In genomic region chr7:96903906-96904305, GRCh38 we compare ENCODE assay signal across 33 cellular contexts.
"Had no signal": no experiment of that assay in that cellular context is flagged by ENCODE, and none has a peak within 500 bp of the region (broad histone marks: within the 10 kb centered on the region; RNA-seq: fewer than 3 reads in every experiment).

No MANE protein-coding gene starts in this region.

- H2AFZ ChIP-seq: PC-9 had no signal

- H3K27me3 ChIP-seq: body of pancreas, breast epithelium had no signal

- H3K36me3 ChIP-seq: breast epithelium, WERI-Rb-1 had no signal

- H3K27ac ChIP-seq: body of pancreas, breast epithelium, KMS-11, PC-9, RWPE1, WERI-Rb-1 had no signal

- H3K4me2 ChIP-seq: KMS-11, PC-9 had no signal

- H3K9ac ChIP-seq: KMS-11 had no signal

- DNase-seq: activated CD4-positive, alpha-beta memory T cell treated with anti-CD3 and anti-CD28 coated beads, Interleukin-2, amount 10 ng/mL, durations not matched to agents 7 days and 5 days; activated CD4-positive, alpha-beta T cell treated with anti-CD3 and anti-CD28 coated beads for 1 hour; activated CD4-positive, alpha-beta T cell treated with anti-CD3 and anti-CD28 coated beads for 48 hours; activated CD4-positive, CD25-positive, alpha-beta regulatory T cell; activated CD8-positive, alpha-beta memory T cell treated with anti-CD3 and anti-CD28 coated beads for 24 hours; activated CD8-positive, alpha-beta memory T cell treated with anti-CD3 and anti-CD28 coated beads, Interleukin-2, amount 10 ng/mL, durations not matched to agents 7 days and 5 days; activated CD8-positive, alpha-beta memory T cell treated with anti-CD3 and anti-CD28 coated beads, Interleukin-2, amount 50 U/mL, for 48 hours; activated gamma-delta T cell; activated naive CD4-positive, alpha-beta T cell treated with Interleukin-2 at 50 U/mL for 16 hours; activated naive CD8-positive, alpha-beta T cell treated with anti-CD3 and anti-CD28 coated beads, Interleukin-2, amount 10 ng/mL, durations not matched to agents 7 days and 5 days; activated T-cell treated with anti-CD3 and anti-CD28 coated beads, Interleukin-2, amount 50 U/mL, for 72 hours; body of pancreas; caudate nucleus; cerebellar nuclear complex; NCI-H1092 treated with DMSO at 0.1 percent for 48 hours; NCI-H1417 treated with DMSO at 0.1 percent for 48 hours; NCI-H1694; NCI-H1930; NCI-H2081 treated with DMSO at 0.1 percent for 48 hours; NCI-H2171; NCI-H510A; NCI-H526; NCI-H748 treated with DMSO at 0.1 percent for 48 hours; NK-92 treated with Interleukin-12 subunit alpha and Interleukin-12 subunit beta, amount 100 ng/mL, for 24 hours; PC-9; Right ventricle myocardium superior; SW 1271; T1000; WERI-Rb-1 had no signal

- H3K4me1 ChIP-seq: body of pancreas, breast epithelium had no signal

- H3K4me3 ChIP-seq: body of pancreas, breast epithelium, PC-9 had no signal

- ATAC-seq: activated CD8-positive, alpha-beta memory T cell treated with anti-CD3 and anti-CD28 coated beads, Interleukin-2, amount 10 ng/mL, durations not matched to agents 7 days and 5 days; activated T-cell treated with anti-CD3 and anti-CD28 coated beads, Interleukin-2, amount 50 U/mL, for 72 hours; activated T-helper 17 cell treated with anti-CD3 and anti-CD28 coated beads, Interleukin-2, amount 50 U/mL, for 72 hours; body of pancreas had no signal

- H3K9me3 ChIP-seq: body of pancreas, breast epithelium had no signal
